1 cellular context compared by ENCODE assay signal in genomic region chr2:210686401-210686800, GRCh38.
A peak's percentile ranks its signal among the peaks of the same experiment; 100 is the strongest.
TF ChIP-seq lines count a peak whose summit lies in the region.

No MANE protein-coding gene starts in this region.

TF ChIP-seq in HepG2, 621 proteins besides CTCF, POLR2A, EP300 and RAD21 (continued from another document and continues in another):
- TF ChIP-seq HIC2 (CRISPR knock-in tag; IDR thresholded peaks at IDR 0.05; ENCODE audit: low read depth): no peak
- no peak for TF ChIP-seq MBD4 (IDR thresholded peaks at IDR 0.05; ENCODE audit: borderline replicate concordance, low read length)
- no peak for TF ChIP-seq ZNF33A (CRISPR knock-in tag; IDR thresholded peaks at IDR 0.05; ENCODE audit: borderline replicate concordance)
- no peak for TF ChIP-seq DNMT3B (CRISPR knock-in tag; conservative IDR thresholded peaks at IDR 0.05)
- no peak for TF ChIP-seq IRF9 (CRISPR knock-in tag; IDR thresholded peaks at IDR 0.05; ENCODE audit: borderline replicate concordance)
- TF ChIP-seq MAZ (IDR thresholded peaks at IDR 0.05; ENCODE audit: borderline replicate concordance, low read depth, low read length): no peak
- no peak for TF ChIP-seq MAZ (CRISPR knock-in tag; IDR thresholded peaks at IDR 0.05; ENCODE audit: low read depth)
- TF ChIP-seq ZNF768 (CRISPR knock-in tag; IDR thresholded peaks at IDR 0.05): no peak
- no peak for TF ChIP-seq FOSL2 (CRISPR knock-in tag; IDR thresholded peaks at IDR 0.05)
- no peak for TF ChIP-seq JUN (CRISPR knock-in tag; IDR thresholded peaks at IDR 0.05)
- no peak for TF ChIP-seq RBM22 (optimal IDR thresholded peaks at IDR 0.05; ENCODE audit: low read length)
- TF ChIP-seq ARID5B (CRISPR knock-in tag; IDR thresholded peaks at IDR 0.05): peak; percentile 78
- TF ChIP-seq ZNF691 (CRISPR knock-in tag; IDR thresholded peaks at IDR 0.05; ENCODE audit: borderline replicate concordance, low read depth): no peak
- 0 out of 2 replicates have a peak, but pooled peaks have one; percentile 11 for TF ChIP-seq SAP130 (CRISPR knock-in tag; IDR thresholded peaks at IDR 0.05; ENCODE audit: low read depth)
- TF ChIP-seq ZNF558 (CRISPR knock-in tag; IDR thresholded peaks at IDR 0.05; ENCODE audit: borderline replicate concordance): no peak
- TF ChIP-seq XBP1 (CRISPR knock-in tag; IDR thresholded peaks at IDR 0.05): no peak
- TF ChIP-seq CREB3 (CRISPR knock-in tag; IDR thresholded peaks at IDR 0.05): no peak
- no peak for TF ChIP-seq MTA3 (CRISPR knock-in tag; IDR thresholded peaks at IDR 0.05)
- no peak for TF ChIP-seq PREB (CRISPR knock-in tag; IDR thresholded peaks at IDR 0.05)
- TF ChIP-seq MYPOP (CRISPR knock-in tag; IDR thresholded peaks at IDR 0.05): no peak
- no peak for TF ChIP-seq ZC3H13 (CRISPR knock-in tag; IDR thresholded peaks at IDR 0.05)
- TF ChIP-seq SSRP1 (CRISPR knock-in tag; IDR thresholded peaks at IDR 0.05): no peak
- TF ChIP-seq NBN (conservative IDR thresholded peaks at IDR 0.05): no peak
- no peak for TF ChIP-seq TBX3 (IDR thresholded peaks at IDR 0.05; ENCODE audit: borderline replicate concordance)
- peak; percentile 77 for TF ChIP-seq RXRB (CRISPR knock-in tag; IDR thresholded peaks at IDR 0.05; ENCODE audit: borderline replicate concordance)
- TF ChIP-seq FOXP4 (CRISPR knock-in tag; IDR thresholded peaks at IDR 0.05): peak; percentile 59
- no peak for TF ChIP-seq KMT2B (CRISPR knock-in tag; IDR thresholded peaks at IDR 0.05)
- TF ChIP-seq FOXK2 (IDR thresholded peaks at IDR 0.05): 0 out of 2 replicates have a peak, but pooled peaks have one; percentile 35
- TF ChIP-seq ZNF563 (CRISPR knock-in tag; IDR thresholded peaks at IDR 0.05): no peak
- TF ChIP-seq KLF12 (CRISPR knock-in tag; IDR thresholded peaks at IDR 0.05; ENCODE audit: borderline replicate concordance): no peak
- no peak for TF ChIP-seq E2F1 (CRISPR knock-in tag; IDR thresholded peaks at IDR 0.05)
- TF ChIP-seq ZFP37 (CRISPR knock-in tag; IDR thresholded peaks at IDR 0.05; ENCODE audit: borderline replicate concordance): no peak
- TF ChIP-seq ZNF598 (CRISPR knock-in tag; IDR thresholded peaks at IDR 0.05; ENCODE audit: borderline replicate concordance): no peak
- TF ChIP-seq TFDP1 (CRISPR knock-in tag; IDR thresholded peaks at IDR 0.05; ENCODE audit: borderline replicate concordance): peak; percentile 35; the same call in 1 of the 2 replicates
- TF ChIP-seq BATF2 (CRISPR knock-in tag; IDR thresholded peaks at IDR 0.05): no peak
- TF ChIP-seq CENPT (CRISPR knock-in tag; IDR thresholded peaks at IDR 0.05; ENCODE audit: low read depth): no peak
- TF ChIP-seq NFE2 (CRISPR knock-in tag; IDR thresholded peaks at IDR 0.05): no peak
- TF ChIP-seq ZSCAN5A (CRISPR knock-in tag; IDR thresholded peaks at IDR 0.05; ENCODE audit: borderline replicate concordance): no peak
- no peak for TF ChIP-seq YEATS4 (CRISPR knock-in tag; IDR thresholded peaks at IDR 0.05; ENCODE audit: borderline replicate concordance)
- TF ChIP-seq ZNF205 (CRISPR knock-in tag; IDR thresholded peaks at IDR 0.05): no peak
- TF ChIP-seq DMTF1 (CRISPR knock-in tag; IDR thresholded peaks at IDR 0.05): no peak
- TF ChIP-seq ETV5 (CRISPR knock-in tag; IDR thresholded peaks at IDR 0.05; ENCODE audit: borderline replicate concordance): peak; percentile 72; the same call in 1 of the 2 replicates
- TF ChIP-seq NR2F1 (CRISPR knock-in tag; IDR thresholded peaks at IDR 0.05): peak; percentile 24 to 51; a peak in 1 of 4 replicates
- peak; percentile 81 for TF ChIP-seq FOXA3 (CRISPR knock-in tag; IDR thresholded peaks at IDR 0.05)
